ENCODE assay signal across 1 cellular context in the genomic region with DNA sequence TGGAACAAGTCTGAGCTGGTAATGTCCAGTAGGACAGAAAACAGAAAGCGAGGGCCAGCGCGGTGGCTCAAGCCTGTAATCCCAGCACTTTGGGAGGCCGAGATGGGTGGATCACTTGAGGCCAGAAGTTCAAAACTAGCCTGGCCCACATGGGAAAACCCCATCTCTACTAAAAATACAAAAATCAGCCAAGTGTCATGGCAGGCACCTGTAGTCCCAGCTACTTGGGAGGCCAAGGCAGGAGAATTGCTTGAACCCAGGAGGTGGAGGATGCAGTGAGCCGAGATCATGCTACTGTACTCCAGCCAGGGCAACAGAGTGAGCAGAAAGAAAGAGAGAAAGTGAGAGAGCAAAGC.
A peak's percentile ranks its signal among the peaks of the same experiment; 100 is the strongest.
TF ChIP-seq lines count a peak whose summit lies in the region.

No MANE protein-coding gene starts in this region.

TF ChIP-seq in GM12878, 131 proteins besides CTCF, POLR2A, EP300 and RAD21:
- TF ChIP-seq, protein P1, sequence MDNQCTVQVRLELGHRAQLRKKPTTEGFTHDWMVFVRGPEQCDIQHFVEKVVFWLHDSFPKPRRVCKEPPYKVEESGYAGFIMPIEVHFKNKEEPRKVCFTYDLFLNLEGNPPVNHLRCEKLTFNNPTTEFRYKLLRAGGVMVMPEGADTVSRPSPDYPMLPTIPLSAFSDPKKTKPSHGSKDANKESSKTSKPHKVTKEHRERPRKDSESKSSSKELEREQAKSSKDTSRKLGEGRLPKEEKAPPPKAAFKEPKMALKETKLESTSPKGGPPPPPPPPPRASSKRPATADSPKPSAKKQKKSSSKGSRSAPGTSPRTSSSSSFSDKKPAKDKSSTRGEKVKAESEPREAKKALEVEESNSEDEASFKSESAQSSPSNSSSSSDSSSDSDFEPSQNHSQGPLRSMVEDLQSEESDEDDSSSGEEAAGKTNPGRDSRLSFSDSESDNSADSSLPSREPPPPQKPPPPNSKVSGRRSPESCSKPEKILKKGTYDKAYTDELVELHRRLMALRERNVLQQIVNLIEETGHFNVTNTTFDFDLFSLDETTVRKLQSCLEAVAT (IDR thresholded peaks at IDR 0.05) = peak; percentile 49
- TF ChIP-seq IKZF2 (IDR thresholded peaks at IDR 0.05) (0 out of 4 replicates have a peak, but pooled peaks have one; percentile 9 to 14), HDGF (IDR thresholded peaks at IDR 0.05) (peak; percentile 89), SMAD1 (IDR thresholded peaks at IDR 0.05; ENCODE audit: low read depth, partially characterized antibody) (peak; percentile 26)
